Comparison of ENCODE assay signal across 29 cellular contexts in genomic region chr18:13439475-13439874, GRCh38.
DNase-seq lines count a peak whose midpoint lies in the region; ATAC-seq and TF ChIP-seq lines count a peak whose summit lies in the region.
"Had no signal": no experiment of that assay in that cellular context is flagged by ENCODE, and none has a peak within 500 bp of the region (broad histone marks: within the 10 kb centered on the region; RNA-seq: fewer than 3 reads in every experiment).

No MANE protein-coding gene starts in this region.

- no peak for ATAC-seq in CD4-positive, CD25-positive, alpha-beta regulatory T cell (ENCODE audit: low read depth in 2 of 2)
- ATAC-seq in activated CD8-positive, alpha-beta T cell treated with anti-CD3 and anti-CD28 coated beads for 36 hours, result no peak
- ATAC-seq in GM21786 (IDR thresholded peaks at IDR 0.05; ENCODE audit: unreplicated experiment), result no peak
- ATAC-seq: GM12878, K562, left cardiac atrium had no signal

- H3F3A ChIP-seq in SK-N-SH (replicated peaks; ENCODE audit: insufficient read depth), result peaks cover 21% of the 10 kb centered on the region

- H3K4me2 ChIP-seq in BLaER1 (peak overlapping the region; percentile 94), SK-N-SH (no peak overlapping the region)
- H3K4me2 ChIP-seq: neural progenitor cell had no signal

- peak overlapping the region in 2 of 3 donors; percentile 3 to 84 for H3K27ac Mint-ChIP-seq in CD4-positive, CD25-positive, alpha-beta regulatory T cell
- H3K27ac Mint-ChIP-seq in activated CD8-positive, alpha-beta T cell treated with anti-CD3 and anti-CD28 coated beads for 36 hours, result peak overlapping the region; percentile 25
- H3K27ac Mint-ChIP-seq in endodermal cell, result no peak overlapping the region
- H3K27ac Mint-ChIP-seq: neural progenitor cell had no signal

- intact Hi-C loops in activated CD8-positive, alpha-beta T cell treated with anti-CD3 and anti-CD28 coated beads for 36 hours (cut with micrococcal nuclease), result loop anchor here (5.0 kb wide), 1 partner anchor 62 kb away; no protein-coding TSS in a partner anchor

- no peaks in the 10 kb centered on the region for H3K27me3 Mint-ChIP-seq in CD4-positive, CD25-positive, alpha-beta regulatory T cell
- H3K27me3 Mint-ChIP-seq in activated CD8-positive, alpha-beta T cell treated with anti-CD3 and anti-CD28 coated beads for 36 hours, result no peaks in the 10 kb centered on the region
- no peaks in the 10 kb centered on the region for H3K27me3 Mint-ChIP-seq in endodermal cell (ENCODE audit: insufficient read depth)

- peak overlapping the region; percentile 89 for H3K27ac ChIP-seq in BLaER1
- H3K27ac ChIP-seq in CD4-positive, CD25-positive, alpha-beta regulatory T cell (ENCODE audit: insufficient read depth, low read length, poor library complexity, severe bottlenecking), result no peak overlapping the region
- H3K27ac ChIP-seq in endodermal cell (ENCODE audit: low read depth, low read length), result no peak overlapping the region
- no peak overlapping the region for H3K27ac ChIP-seq in SK-N-SH (ENCODE audit: low read depth in 2 of 2, low read length in 1 of 2)
- H3K27ac ChIP-seq: cardiac muscle cell, neural progenitor cell, right atrium auricular region, SK-N-MC, upper lobe of left lung, VCaP had no signal

- no peaks in the 10 kb centered on the region for H3K79me2 ChIP-seq in SK-N-SH (ENCODE audit: insufficient read depth)

- H3K4me1 ChIP-seq in BLaER1 (peaks cover 100% of the 10 kb centered on the region), endodermal cell (ENCODE audit: control insufficient read depth, insufficient read depth, low read length) (no peaks in the 10 kb centered on the region), SK-N-SH (ENCODE audit: control insufficient read depth in 1 of 2, insufficient read depth in 2 of 2, low read depth in 1 of 2, low read length in 1 of 2) (peaks cover 0 to 30% of the 10 kb centered on the region in 2 experiments; a peak in 2 of 4 replicates)
- peaks cover 45% of the 10 kb centered on the region for H3K4me1 ChIP-seq in CD4-positive, CD25-positive, alpha-beta regulatory T cell (ENCODE audit: control insufficient read depth, insufficient read depth, low read length, poor library complexity, severe bottlenecking)
- H3K4me1 ChIP-seq: neural progenitor cell had no signal

- H4K20me1 ChIP-seq in BLaER1 (no peaks in the 10 kb centered on the region), SK-N-SH (ENCODE audit: insufficient read depth) (peaks cover 3% of the 10 kb centered on the region; the same call in 1 of the 2 replicates)

- CTCF ChIA-PET in activated CD8-positive, alpha-beta T cell treated with anti-CD3 and anti-CD28 coated beads for 36 hours (lab: Charles Lee), result interaction anchor here (1.5 to 2.3 kb wide), 4 partner anchors 17 to 223 kb away, joined by 3 to 12 read pairs (median 6); no protein-coding TSS in a partner anchor
- CTCF ChIA-PET in SK-N-SH (lab: Yijun Ruan, JAX), result interaction anchor here (0.8 to 1.4 kb wide), 2 partner anchors 12 to 18 kb away, joined by 3 read pairs; no protein-coding TSS in a partner anchor

- no peaks in the 10 kb centered on the region for H3K9me3 ChIP-seq in BLaER1
- H3K9me3 ChIP-seq in CD4-positive, CD25-positive, alpha-beta regulatory T cell (ENCODE audit: control insufficient read depth in 2 of 2, low read length in 2 of 2), result no peaks in the 10 kb centered on the region
- no peaks in the 10 kb centered on the region for H3K9me3 ChIP-seq in endodermal cell (ENCODE audit: control insufficient read depth, low read length)
- no peaks in the 10 kb centered on the region for H3K9me3 ChIP-seq in SK-N-SH
- H3K9me3 ChIP-seq: right atrium auricular region, spleen, upper lobe of left lung had no signal

- no peak overlapping the region for H2AFZ ChIP-seq in SK-N-SH (ENCODE audit: low read depth)
- H2AFZ ChIP-seq: neural progenitor cell had no signal

- H3K27me3 ChIP-seq in BLaER1 (no peaks in the 10 kb centered on the region), endodermal cell (ENCODE audit: control insufficient read depth, insufficient read depth, low read length, poor library complexity, severe bottlenecking) (no peaks in the 10 kb centered on the region), SK-N-SH (ENCODE audit: insufficient read depth) (no peaks in the 10 kb centered on the region)
- H3K27me3 ChIP-seq in CD4-positive, CD25-positive, alpha-beta regulatory T cell (ENCODE audit: control insufficient read depth, insufficient read depth, low read length), result no peaks in the 10 kb centered on the region
- H3K27me3 ChIP-seq: cardiac muscle cell, right atrium auricular region, spleen, upper lobe of left lung had no signal

- 50 to 94% methylated on average over 1 to 7 of the region's 7 CpGs for WGBS in endodermal cell (ENCODE audit: insufficient coverage in 1 of 2, insufficient read length in 1 of 2), 2 experiments
- WGBS in SK-N-SH (ENCODE audit: low lambda C conversion rate), result 93% methylated on average over 7 of the region's 7 CpGs

- no peak for TF ChIP-seq EP300 in SK-N-SH (IDR thresholded peaks at IDR 0.05; ENCODE audit: borderline replicate concordance in 1 of 2, low read depth in 1 of 2, low read length in 1 of 2)

- TF ChIP-seq CTCF in activated CD8-positive, alpha-beta T cell treated with anti-CD3 and anti-CD28 coated beads for 36 hours (IDR thresholded peaks at IDR 0.05), result no peak
- TF ChIP-seq CTCF in endodermal cell (conservative IDR thresholded peaks at IDR 0.05) (no peak), SK-N-SH (IDR thresholded peaks at IDR 0.05) (no peak)

- peaks cover 33% of the 10 kb centered on the region for H3K36me3 ChIP-seq in BLaER1
- H3K36me3 ChIP-seq in CD4-positive, CD25-positive, alpha-beta regulatory T cell (ENCODE audit: control insufficient read depth, insufficient read depth, low read length), result peaks cover 24% of the 10 kb centered on the region
- H3K36me3 ChIP-seq in endodermal cell (ENCODE audit: control insufficient read depth, insufficient read depth, low read length), result no peaks in the 10 kb centered on the region
- no peaks in the 10 kb centered on the region for H3K36me3 ChIP-seq in SK-N-SH (replicated peaks in 1 of 2; ENCODE audit: control insufficient read depth in 1 of 2, insufficient read depth in 2 of 2, low read length in 1 of 2)
- H3K36me3 ChIP-seq: cardiac muscle cell, neural progenitor cell, right atrium auricular region, upper lobe of left lung had no signal

- POLR2A ChIA-PET in activated CD8-positive, alpha-beta T cell treated with anti-CD3 and anti-CD28 coated beads for 36 hours (lab: Charles Lee), result interaction anchor here (2.0 kb wide), 1 partner anchor 11 kb away, joined by 9 read pairs; no protein-coding TSS in a partner anchor
- POLR2A ChIA-PET in SK-N-SH (lab: Yijun Ruan, JAX), result no interaction called here

- H3K9me3 Mint-ChIP-seq in CD4-positive, CD25-positive, alpha-beta regulatory T cell, result no peaks in the 10 kb centered on the region
- H3K9me3 Mint-ChIP-seq in activated CD8-positive, alpha-beta T cell treated with anti-CD3 and anti-CD28 coated beads for 36 hours, result no peaks in the 10 kb centered on the region
- no peaks in the 10 kb centered on the region for H3K9me3 Mint-ChIP-seq in endodermal cell
- H3K9me3 Mint-ChIP-seq: neural progenitor cell had no signal

- TF ChIP-seq RAD21 in SK-N-SH (IDR thresholded peaks at IDR 0.05; ENCODE audit: low read length), result no peak

- peaks cover 27% of the 10 kb centered on the region for H3K36me3 Mint-ChIP-seq in CD4-positive, CD25-positive, alpha-beta regulatory T cell
- H3K36me3 Mint-ChIP-seq in activated CD8-positive, alpha-beta T cell treated with anti-CD3 and anti-CD28 coated beads for 36 hours (ENCODE audit: low read depth), result no peaks in the 10 kb centered on the region
- no peaks in the 10 kb centered on the region for H3K36me3 Mint-ChIP-seq in endodermal cell (ENCODE audit: low read depth)
- H3K36me3 Mint-ChIP-seq: neural progenitor cell had no signal

- no peak for DNase-seq in CD4-positive, CD25-positive, alpha-beta regulatory T cell
- DNase-seq in activated CD8-positive, alpha-beta T cell treated with anti-CD3 and anti-CD28 coated beads for 36 hours, result no peak
- DNase-seq in endodermal cell (peak; percentile 16), ecto neural progenitor cell (ENCODE audit: low spot score) (no peak), SK-N-SH (no peak)
- DNase-seq: activated CD4-positive, alpha-beta T cell treated with anti-CD3 and anti-CD28 coated beads, Interleukin-2, amount 50 U/mL, for 1 hour; activated naive CD4-positive, alpha-beta T cell; aorta; EL; hippocampal formation; left cardiac atrium; MM.1S; NCI-H1417; NCI-H2081; NCI-H2227 treated with DMSO at 0.1 percent for 48 hours; NCI-H748 treated with DMSO at 0.1 percent for 48 hours; spleen; substantia nigra; T-helper 9 cell; upper lobe of left lung had no signal

- H3K9ac ChIP-seq in BLaER1 (peak overlapping the region; percentile 74), endodermal cell (ENCODE audit: extremely low read depth, low read length, poor library complexity, severe bottlenecking) (no peak overlapping the region), SK-N-SH (no peak overlapping the region)
- H3K9ac ChIP-seq: neural progenitor cell had no signal

- peak overlapping the region; percentile 54 for H3K4me3 ChIP-seq in BLaER1
- peak overlapping the region; percentile 76 for H3K4me3 ChIP-seq in CD4-positive, CD25-positive, alpha-beta regulatory T cell (ENCODE audit: low read depth, low read length)
- H3K4me3 ChIP-seq in endodermal cell (ENCODE audit: low read length), result no peak overlapping the region
- no peak overlapping the region for H3K4me3 ChIP-seq in SK-N-SH (ENCODE audit: low read depth in 2 of 2, low read length in 1 of 2)
- H3K4me3 ChIP-seq: cardiac muscle cell, GM12878, K562, neural progenitor cell, right atrium auricular region, SK-N-MC, spleen, upper lobe of left lung had no signal

- peaks cover 39 to 79% (median 61%) of the 10 kb centered on the region in 4 donors for H3K4me1 Mint-ChIP-seq in CD4-positive, CD25-positive, alpha-beta regulatory T cell
- peaks cover 56% of the 10 kb centered on the region for H3K4me1 Mint-ChIP-seq in activated CD8-positive, alpha-beta T cell treated with anti-CD3 and anti-CD28 coated beads for 36 hours (ENCODE audit: low read depth)
- H3K4me1 Mint-ChIP-seq in endodermal cell, result peaks cover 8% of the 10 kb centered on the region

- no peak overlapping the region for H3K4me3 Mint-ChIP-seq in CD4-positive, CD25-positive, alpha-beta regulatory T cell
- H3K4me3 Mint-ChIP-seq in activated CD8-positive, alpha-beta T cell treated with anti-CD3 and anti-CD28 coated beads for 36 hours, result no peak overlapping the region
- no peak overlapping the region for H3K4me3 Mint-ChIP-seq in endodermal cell
- H3K4me3 Mint-ChIP-seq: neural progenitor cell had no signal

- H3K9me2 ChIP-seq in SK-N-SH, result no peaks in the 10 kb centered on the region

TF ChIP-seq in SK-N-SH, 30 proteins besides CTCF, POLR2A, EP300 and RAD21:
- TF ChIP-seq MAX (IDR thresholded peaks at IDR 0.05; ENCODE audit: low read depth), result no peak

Comparison
In these comparisons a context has a peak if more than half of its experiments do, and no peak if none do; other contexts are left out.
1. H3K4me3 ChIP-seq: peak in BLaER1 (single experiment) and CD4-positive, CD25-positive, alpha-beta regulatory T cell (single experiment); none in endodermal cell (single experiment) and SK-N-SH (0 of 2).